ENCODE assay signal across 1 cellular context in genomic region chr11:86781546-86781945, GRCh38.
TF ChIP-seq lines count a peak whose summit lies in the region.

No MANE protein-coding gene starts in this region.

TF ChIP-seq in HepG2, 621 proteins besides CTCF, POLR2A, EP300 and RAD21 (continued from another document):
- no peak for TF ChIP-seq DR1 (CRISPR knock-in tag; IDR thresholded peaks at IDR 0.05)
- no peak for TF ChIP-seq PAF1 (CRISPR knock-in tag; IDR thresholded peaks at IDR 0.05)
- TF ChIP-seq ZNF354B (CRISPR knock-in tag; IDR thresholded peaks at IDR 0.05), result no peak
- no peak for TF ChIP-seq TARDBP (CRISPR knock-in tag; IDR thresholded peaks at IDR 0.05)
- no peak for TF ChIP-seq ZNF318 (CRISPR knock-in tag; IDR thresholded peaks at IDR 0.05)
- no peak for TF ChIP-seq FOXP4 (CRISPR knock-in tag; IDR thresholded peaks at IDR 0.05)
- TF ChIP-seq ZBTB8A (CRISPR knock-in tag; IDR thresholded peaks at IDR 0.05; ENCODE audit: borderline replicate concordance, low read depth), result no peak
- no peak for TF ChIP-seq CEBPZ (IDR thresholded peaks at IDR 0.05; ENCODE audit: low read length)
- no peak for TF ChIP-seq ZBTB42 (CRISPR knock-in tag; IDR thresholded peaks at IDR 0.05)
- no peak for TF ChIP-seq ELK4 (CRISPR knock-in tag; IDR thresholded peaks at IDR 0.05; ENCODE audit: borderline replicate concordance)
- no peak for TF ChIP-seq ZNF563 (CRISPR knock-in tag; IDR thresholded peaks at IDR 0.05)
- no peak for TF ChIP-seq ZNF557 (CRISPR knock-in tag; IDR thresholded peaks at IDR 0.05)
